ENCODE assay signal across 14 cellular contexts in the genomic region with DNA sequence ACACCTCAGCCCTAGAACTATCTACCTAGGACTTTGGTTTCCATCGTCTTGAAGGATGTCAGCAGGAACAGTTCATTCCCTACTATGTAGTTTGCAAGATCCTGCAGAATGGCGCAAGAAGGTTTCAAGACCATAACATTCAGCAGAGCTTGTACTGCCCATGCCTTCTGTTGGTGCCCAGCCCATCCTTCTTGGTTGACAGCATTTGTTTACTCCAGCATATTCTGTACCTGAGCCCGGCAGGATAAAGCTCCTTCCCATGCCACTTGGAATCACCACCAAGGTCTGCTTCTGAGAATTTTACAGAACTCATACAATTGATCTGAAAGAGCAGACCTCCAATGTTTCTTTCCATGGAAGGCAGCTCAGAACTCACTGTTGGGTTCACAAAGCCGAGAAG.
DNase-seq lines count a peak whose midpoint lies in the region; ATAC-seq and TF ChIP-seq lines count a peak whose summit lies in the region.
"Had no signal": no experiment of that assay in that cellular context is flagged by ENCODE, and none has a peak within 500 bp of the region (broad histone marks: within the 10 kb centered on the region; RNA-seq: fewer than 3 reads in every experiment).

No MANE protein-coding gene starts in this region.

- H3K4me1 ChIP-seq in heart left ventricle (peaks cover 25 to 96% (median 73%) of the 10 kb centered on the region in 12 donors), tibial artery (peaks cover 0 to 77% (median 56%) of the 10 kb centered on the region in 4 donors)

- no peaks in the 10 kb centered on the region for H3K27me3 ChIP-seq in heart left ventricle
- H3K27me3 ChIP-seq in tibial artery, result no peaks in the 10 kb centered on the region

- TF ChIP-seq CTCF in heart left ventricle (IDR thresholded peaks at IDR 0.05), result no peak
- TF ChIP-seq CTCF in tibial artery (IDR thresholded peaks at IDR 0.05), result no peak
- TF ChIP-seq CTCF in WTC11 (IDR thresholded peaks at IDR 0.05), result no peak

- no peak for DNase-seq in heart left ventricle
- DNase-seq in cardiac septum (ENCODE audit: low spot score), result no peak
- DNase-seq in activated T-helper 2 cell treated with anti-CD3 and anti-CD28 coated beads, Interferon-gamma antibody, Interleukin-2, Interleukin-4, amounts not matched to agents 10 μg/mL and 5 μg/mL and 100 μg/mL, durations not matched to agents 14 hours and 24 hours and 36 hours (ENCODE audit: low spot score), result no peak
- no peak for DNase-seq in memory B cell (ENCODE audit: low spot score in 2 of 2)
- no peak for DNase-seq in tibial artery
- no peak for DNase-seq in HPDE6-E6E7 (ENCODE audit: extremely low spot score)
- no peak for DNase-seq in midbrain (lab: John Stamatoyannopoulos, UW)
- DNase-seq in WTC11 (ENCODE audit: low spot score), result no peak
- DNase-seq: CD8-positive, alpha-beta memory T cell; mammary epithelial cell; NCI-H446 had no signal

- intact Hi-C loops in heart left ventricle (cut with DNase I) (no loop called here), cardiac septum (cut with DNase I) (no loop called here), tibial artery (cut with DNase I; ENCODE audit: low total_unique reads) (no loop called here)
- intact Hi-C loops in activated T-helper 2 cell treated with anti-CD3 and anti-CD28 coated beads, Interferon-gamma antibody, Interleukin-2, Interleukin-4, amounts not matched to agents 10 μg/mL and 5 μg/mL and 100 μg/mL, durations not matched to agents 14 hours and 24 hours and 36 hours (cut with micrococcal nuclease), result loop anchor here (10.0 kb wide), 1 partner anchor 583 kb away; no protein-coding TSS in a partner anchor

- no peaks in the 10 kb centered on the region for H3K9me3 ChIP-seq in heart left ventricle
- no peaks in the 10 kb centered on the region for H3K9me3 ChIP-seq in tibial artery
- H3K9me3 ChIP-seq: HAP-1 had no signal

- no peaks in the 10 kb centered on the region for H3K9me3 Mint-ChIP-seq in activated T-helper 2 cell treated with anti-CD3 and anti-CD28 coated beads, Interferon-gamma antibody, Interleukin-2, Interleukin-4, amounts not matched to agents 10 μg/mL and 5 μg/mL and 100 μg/mL, durations not matched to agents 14 hours and 24 hours and 36 hours
- H3K9me3 Mint-ChIP-seq in memory B cell (no peaks in the 10 kb centered on the region), WTC11 (peaks cover 8% of the 10 kb centered on the region; the same call in 1 of the 2 replicates)
- H3K9me3 Mint-ChIP-seq: CD8-positive, alpha-beta memory T cell had no signal

- H3K27ac Mint-ChIP-seq in activated T-helper 2 cell treated with anti-CD3 and anti-CD28 coated beads, Interferon-gamma antibody, Interleukin-2, Interleukin-4, amounts not matched to agents 10 μg/mL and 5 μg/mL and 100 μg/mL, durations not matched to agents 14 hours and 24 hours and 36 hours, result no peak overlapping the region
- H3K27ac Mint-ChIP-seq in memory B cell (peak overlapping the region; percentile 99), WTC11 (no peak overlapping the region)

- peak overlapping the region; percentile 97 for H3K4me3 Mint-ChIP-seq in activated T-helper 2 cell treated with anti-CD3 and anti-CD28 coated beads, Interferon-gamma antibody, Interleukin-2, Interleukin-4, amounts not matched to agents 10 μg/mL and 5 μg/mL and 100 μg/mL, durations not matched to agents 14 hours and 24 hours and 36 hours (ENCODE audit: low read depth)
- peak overlapping the region; percentile 61 for H3K4me3 Mint-ChIP-seq in memory B cell
- H3K4me3 Mint-ChIP-seq in WTC11, result no peak overlapping the region

- 94 to 97% (median 97%) methylated on average over 4 of the region's 4 CpGs for whole genome bisulfite sequencing in heart left ventricle, 4 donors

- ATAC-seq in heart left ventricle, result no peak
- ATAC-seq in memory B cell (ENCODE audit: low read depth), result no peak
- ATAC-seq in WTC11, result no peak
- ATAC-seq: sciatic nerve had no signal

- POLR2A ChIA-PET in WTC11 (lab: Charles Lee), result interaction anchor here (0.7 kb wide), 1 partner anchor 204 kb away, joined by 3 read pairs; no protein-coding TSS in a partner anchor

- H3K36me3 Mint-ChIP-seq in activated T-helper 2 cell treated with anti-CD3 and anti-CD28 coated beads, Interferon-gamma antibody, Interleukin-2, Interleukin-4, amounts not matched to agents 10 μg/mL and 5 μg/mL and 100 μg/mL, durations not matched to agents 14 hours and 24 hours and 36 hours (ENCODE audit: low read depth), result peaks cover 81% of the 10 kb centered on the region
- H3K36me3 Mint-ChIP-seq in memory B cell (peaks cover 36% of the 10 kb centered on the region), WTC11 (peaks cover 3% of the 10 kb centered on the region; the same call in 1 of the 2 replicates)

- CTCF ChIA-PET in WTC11 (lab: Charles Lee), result no interaction called here

- no peaks in the 10 kb centered on the region for H3K27me3 Mint-ChIP-seq in activated T-helper 2 cell treated with anti-CD3 and anti-CD28 coated beads, Interferon-gamma antibody, Interleukin-2, Interleukin-4, amounts not matched to agents 10 μg/mL and 5 μg/mL and 100 μg/mL, durations not matched to agents 14 hours and 24 hours and 36 hours (ENCODE audit: low read depth)
- H3K27me3 Mint-ChIP-seq in memory B cell, result no peaks in the 10 kb centered on the region
- H3K27me3 Mint-ChIP-seq in WTC11 (ENCODE audit: low read depth), result no peaks in the 10 kb centered on the region; the same call in 1 of the 2 replicates
- H3K27me3 Mint-ChIP-seq: CD8-positive, alpha-beta memory T cell had no signal

- peak overlapping the region in 9 of 12 donors; percentile 31 to 99 (median 96) for H3K27ac ChIP-seq in heart left ventricle
- H3K27ac ChIP-seq in tibial artery, result peak overlapping the region; percentile 88 to 96
- H3K27ac ChIP-seq: SK-N-MC had no signal

- no peak for TF ChIP-seq POLR2A in heart left ventricle (IDR thresholded peaks at IDR 0.05)

- H3K4me3 ChIP-seq in heart left ventricle, result peak overlapping the region in 5 of 12 donors; percentile 61 to 75 (median 68)
- H3K4me3 ChIP-seq in tibial artery, result peak overlapping the region; percentile 62 to 69
- H3K4me3 ChIP-seq: HAP-1, SK-N-MC had no signal

- H3K4me1 Mint-ChIP-seq in activated T-helper 2 cell treated with anti-CD3 and anti-CD28 coated beads, Interferon-gamma antibody, Interleukin-2, Interleukin-4, amounts not matched to agents 10 μg/mL and 5 μg/mL and 100 μg/mL, durations not matched to agents 14 hours and 24 hours and 36 hours (ENCODE audit: low read depth), result peaks cover 86% of the 10 kb centered on the region
- H3K4me1 Mint-ChIP-seq in memory B cell, result peaks cover 67% of the 10 kb centered on the region
- peaks cover 48% of the 10 kb centered on the region for H3K4me1 Mint-ChIP-seq in WTC11

- H3K36me3 ChIP-seq in heart left ventricle (peaks cover 0 to 35% (median 26%) of the 10 kb centered on the region in 9 donors), tibial artery (peaks cover 21 to 52% (median 25%) of the 10 kb centered on the region in 3 donors)

TF ChIP-seq in WTC11, 78 proteins besides CTCF, POLR2A, EP300 and RAD21 (continues in another document):
- TF ChIP-seq TP53 (CRISPR knock-in tag; IDR thresholded peaks at IDR 0.05) (no peak), GRHL2 (CRISPR knock-in tag; IDR thresholded peaks at IDR 0.05; ENCODE audit: insufficient replicate concordance, severe bottlenecking) (no peak), FOXP1 (CRISPR knock-in tag; IDR thresholded peaks at IDR 0.05; ENCODE audit: borderline replicate concordance) (no peak), OVOL2 (CRISPR knock-in tag; IDR thresholded peaks at IDR 0.05; ENCODE audit: borderline replicate concordance) (no peak), NR1H2 (CRISPR knock-in tag; IDR thresholded peaks at IDR 0.05) (no peak)
- TF ChIP-seq, protein P1, sequence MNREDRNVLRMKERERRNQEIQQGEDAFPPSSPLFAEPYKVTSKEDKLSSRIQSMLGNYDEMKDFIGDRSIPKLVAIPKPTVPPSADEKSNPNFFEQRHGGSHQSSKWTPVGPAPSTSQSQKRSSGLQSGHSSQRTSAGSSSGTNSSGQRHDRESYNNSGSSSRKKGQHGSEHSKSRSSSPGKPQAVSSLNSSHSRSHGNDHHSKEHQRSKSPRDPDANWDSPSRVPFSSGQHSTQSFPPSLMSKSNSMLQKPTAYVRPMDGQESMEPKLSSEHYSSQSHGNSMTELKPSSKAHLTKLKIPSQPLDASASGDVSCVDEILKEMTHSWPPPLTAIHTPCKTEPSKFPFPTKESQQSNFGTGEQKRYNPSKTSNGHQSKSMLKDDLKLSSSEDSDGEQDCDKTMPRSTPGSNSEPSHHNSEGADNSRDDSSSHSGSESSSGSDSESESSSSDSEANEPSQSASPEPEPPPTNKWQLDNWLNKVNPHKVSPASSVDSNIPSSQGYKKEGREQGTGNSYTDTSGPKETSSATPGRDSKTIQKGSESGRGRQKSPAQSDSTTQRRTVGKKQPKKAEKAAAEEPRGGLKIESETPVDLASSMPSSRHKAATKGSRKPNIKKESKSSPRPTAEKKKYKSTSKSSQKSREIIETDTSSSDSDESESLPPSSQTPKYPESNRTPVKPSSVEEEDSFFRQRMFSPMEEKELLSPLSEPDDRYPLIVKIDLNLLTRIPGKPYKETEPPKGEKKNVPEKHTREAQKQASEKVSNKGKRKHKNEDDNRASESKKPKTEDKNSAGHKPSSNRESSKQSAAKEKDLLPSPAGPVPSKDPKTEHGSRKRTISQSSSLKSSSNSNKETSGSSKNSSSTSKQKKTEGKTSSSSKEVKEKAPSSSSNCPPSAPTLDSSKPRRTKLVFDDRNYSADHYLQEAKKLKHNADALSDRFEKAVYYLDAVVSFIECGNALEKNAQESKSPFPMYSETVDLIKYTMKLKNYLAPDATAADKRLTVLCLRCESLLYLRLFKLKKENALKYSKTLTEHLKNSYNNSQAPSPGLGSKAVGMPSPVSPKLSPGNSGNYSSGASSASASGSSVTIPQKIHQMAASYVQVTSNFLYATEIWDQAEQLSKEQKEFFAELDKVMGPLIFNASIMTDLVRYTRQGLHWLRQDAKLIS (CRISPR knock-in tag; IDR thresholded peaks at IDR 0.05; ENCODE audit: borderline replicate concordance), result no peak
- TF ChIP-seq, protein P2, sequence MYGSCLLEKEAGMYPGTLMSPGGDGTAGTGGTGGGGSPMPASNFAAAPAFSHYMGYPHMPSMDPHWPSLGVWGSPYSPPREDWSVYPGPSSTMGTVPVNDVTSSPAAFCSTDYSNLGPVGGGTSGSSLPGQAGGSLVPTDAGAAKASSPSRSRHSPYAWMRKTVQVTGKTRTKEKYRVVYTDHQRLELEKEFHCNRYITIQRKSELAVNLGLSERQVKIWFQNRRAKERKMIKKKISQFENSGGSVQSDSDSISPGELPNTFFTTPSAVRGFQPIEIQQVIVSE (CRISPR knock-in tag; IDR thresholded peaks at IDR 0.05; ENCODE audit: borderline replicate concordance), result no peak
- TF ChIP-seq, protein P3, sequence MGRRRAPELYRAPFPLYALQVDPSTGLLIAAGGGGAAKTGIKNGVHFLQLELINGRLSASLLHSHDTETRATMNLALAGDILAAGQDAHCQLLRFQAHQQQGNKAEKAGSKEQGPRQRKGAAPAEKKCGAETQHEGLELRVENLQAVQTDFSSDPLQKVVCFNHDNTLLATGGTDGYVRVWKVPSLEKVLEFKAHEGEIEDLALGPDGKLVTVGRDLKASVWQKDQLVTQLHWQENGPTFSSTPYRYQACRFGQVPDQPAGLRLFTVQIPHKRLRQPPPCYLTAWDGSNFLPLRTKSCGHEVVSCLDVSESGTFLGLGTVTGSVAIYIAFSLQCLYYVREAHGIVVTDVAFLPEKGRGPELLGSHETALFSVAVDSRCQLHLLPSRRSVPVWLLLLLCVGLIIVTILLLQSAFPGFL (CRISPR knock-in tag; IDR thresholded peaks at IDR 0.05; ENCODE audit: borderline replicate concordance), result no peak
